8 cellular contexts compared by ENCODE assay signal in the genomic region with DNA sequence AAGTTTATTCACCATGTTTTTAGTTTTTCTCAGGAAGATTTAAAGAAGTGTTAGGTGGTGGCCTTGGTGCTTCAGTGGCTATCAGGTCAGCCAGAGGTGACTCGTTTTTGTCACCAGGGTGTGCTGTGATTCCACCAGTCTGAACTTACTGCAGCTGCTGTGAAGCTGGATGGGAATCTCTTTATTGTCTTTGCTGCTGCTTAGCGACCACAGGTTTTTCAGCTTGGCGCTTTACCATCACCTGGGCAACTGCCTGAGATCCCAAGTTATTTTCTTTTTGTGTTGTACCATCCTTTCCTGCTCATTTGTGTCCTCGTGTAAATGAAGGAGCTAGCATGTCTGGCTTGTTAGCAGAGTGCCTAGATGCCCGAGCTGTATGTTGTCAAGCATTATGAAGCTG.
DNase-seq lines count a peak whose midpoint lies in the region; ATAC-seq and TF ChIP-seq lines count a peak whose summit lies in the region.

No MANE protein-coding gene starts in this region.

- peak; percentile 1 for DNase-seq in CMK (ENCODE audit: low read depth)
- DNase-seq in HK-2 (ENCODE audit: unreplicated experiment): peak; percentile 44
- peak; percentile 53 to 79 for DNase-seq in NCI-H524 (lab: John Stamatoyannopoulos, UW)
- DNase-seq in dermis microvascular lymphatic vessel endothelial cell (ENCODE audit: low read depth in 2 of 2): peak; percentile 12 to 13
- peak; percentile 32 for DNase-seq in lung (ENCODE audit: low spot score)
- DNase-seq in SKM-1 (lab: John Stamatoyannopoulos, UW; ENCODE audit: unreplicated experiment): no peak

- H3K27ac ChIP-seq in lung (ENCODE audit: low read depth in 1 of 2, low read length in 1 of 2): no peak overlapping the region

- ATAC-seq in lung (ENCODE audit: insufficient read depth, low FRiP score): no peak
- no peak for ATAC-seq in HG03045 (IDR thresholded peaks at IDR 0.05; ENCODE audit: unreplicated experiment)
- ATAC-seq in GM18907 (IDR thresholded peaks at IDR 0.05; ENCODE audit: unreplicated experiment): no peak

- 18 to 23% methylated on average over 5 of the region's 5 CpGs for WGBS in lung, 2 donors

- no peaks in the 10 kb centered on the region for H3K27me3 ChIP-seq in lung (ENCODE audit: control insufficient read depth, insufficient read depth)

- no peaks in the 10 kb centered on the region for H3K36me3 ChIP-seq in lung (ENCODE audit: control insufficient read depth in 2 of 2, insufficient read depth in 2 of 2, low read length in 2 of 2)

- TF ChIP-seq CTCF in lung (IDR thresholded peaks at IDR 0.05; ENCODE audit: control extremely low read depth, extremely low read depth): no peak

- no peak overlapping the region for H3K4me3 ChIP-seq in lung

- no peaks in the 10 kb centered on the region for H3K9me3 ChIP-seq in lung (ENCODE audit: control insufficient read depth in 2 of 2, insufficient read depth in 1 of 2, low read length in 1 of 2)

- no peaks in the 10 kb centered on the region for H3K4me1 ChIP-seq in lung (ENCODE audit: control insufficient read depth in 2 of 2, insufficient read depth in 2 of 2, low read length in 2 of 2)
